In the genomic region with DNA sequence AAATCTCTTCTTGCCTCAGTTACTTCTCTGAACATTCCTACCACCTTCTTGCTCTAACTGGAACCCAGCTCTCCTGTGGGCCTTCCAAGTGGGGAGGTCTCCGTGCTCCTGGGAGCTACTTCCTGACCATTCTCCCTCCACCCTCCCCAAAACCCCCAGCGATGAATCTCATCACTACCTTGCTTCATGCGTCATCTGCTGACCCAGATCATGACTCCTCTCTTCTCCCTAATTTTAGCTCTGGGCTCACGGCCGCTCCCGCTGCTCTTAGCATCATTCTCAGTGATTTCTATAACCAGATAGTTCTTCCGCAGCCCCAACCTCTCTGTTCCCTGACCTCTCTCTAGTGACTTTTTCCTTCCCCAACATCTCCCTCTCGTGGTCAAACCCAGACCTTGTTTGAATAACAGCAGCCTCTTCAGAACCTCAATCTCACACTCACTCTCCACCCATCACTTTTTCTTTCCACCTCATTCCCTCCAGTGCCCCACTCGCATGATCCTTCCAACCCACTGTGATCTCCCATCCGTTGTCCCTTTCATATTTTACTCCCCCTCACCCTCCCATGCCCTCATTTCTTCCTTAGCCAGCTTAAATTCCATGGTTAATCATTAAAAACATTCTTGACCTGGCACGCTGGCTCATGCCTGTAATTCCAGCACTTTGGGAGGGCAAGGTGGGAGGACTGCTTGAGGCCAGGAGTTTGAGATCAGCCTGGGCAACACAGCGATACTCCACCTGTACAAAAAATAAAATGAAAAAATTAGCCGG, we compare ENCODE assay signal across 8 cellular contexts. TPM values are rescaled to one million over a fixed set of nuclear protein-coding genes. Genes with fewer than 3 reads are reported as not detected.
DNase-seq lines count a peak whose midpoint lies in the region; ATAC-seq and TF ChIP-seq lines count a peak whose summit lies in the region.

No MANE protein-coding gene starts in this region.

- H3K9ac ChIP-seq in DND-41 (ENCODE audit: low read depth, low read length) = no peak overlapping the region
- H3K9ac ChIP-seq in OCI-LY1 (ENCODE audit: low read length) = no peak overlapping the region
- H3K9ac ChIP-seq in smooth muscle cell (ENCODE audit: low read depth) = no peak overlapping the region
- no peak overlapping the region for H3K9ac ChIP-seq in GM23248

- H3K4me1 ChIP-seq in DND-41 (ENCODE audit: insufficient read depth, low read length) = no peaks in the 10 kb centered on the region
- H3K4me1 ChIP-seq in OCI-LY1 (ENCODE audit: insufficient read depth, low read length, severe bottlenecking) = no peaks in the 10 kb centered on the region
- no peaks in the 10 kb centered on the region for H3K4me1 ChIP-seq in smooth muscle cell (ENCODE audit: low read depth)
- peaks cover 11 to 13% (median 12%) of the 10 kb centered on the region in 4 donors for H3K4me1 ChIP-seq in esophagus muscularis mucosa
- H3K4me1 ChIP-seq in GM23248 (ENCODE audit: insufficient read depth) = no peaks in the 10 kb centered on the region

- DNase-seq in DND-41 = peak; percentile 41
- DNase-seq in HuH-7.5 (ENCODE audit: low spot score) = peak; percentile 74
- DNase-seq in erythroblast (lab: John Stamatoyannopoulos, UW) = peak; percentile 53 to 64
- no peak for DNase-seq in smooth muscle cell (lab: John Stamatoyannopoulos, UW; ENCODE audit: unreplicated experiment)
- no peak for DNase-seq in esophagus muscularis mucosa (ENCODE audit: extremely low spot score)
- no peak for DNase-seq in GM23248

- H3K79me2 ChIP-seq in DND-41 (ENCODE audit: insufficient read depth, low read length) (no peaks in the 10 kb centered on the region), OCI-LY1 (ENCODE audit: insufficient read depth, low read length) (no peaks in the 10 kb centered on the region), smooth muscle cell (ENCODE audit: low read depth) (no peaks in the 10 kb centered on the region), GM23248 (ENCODE audit: insufficient read depth) (no peaks in the 10 kb centered on the region)

- H4K20me1 ChIP-seq in DND-41 (ENCODE audit: insufficient read depth, low read length) (no peaks in the 10 kb centered on the region), OCI-LY1 (ENCODE audit: insufficient read depth, low read length) (no peaks in the 10 kb centered on the region), smooth muscle cell (ENCODE audit: low read depth) (no peaks in the 10 kb centered on the region), GM23248 (ENCODE audit: insufficient read depth) (no peaks in the 10 kb centered on the region)

- peak; percentile 60 for TF ChIP-seq CTCF in DND-41 (IDR thresholded peaks at IDR 0.05; ENCODE audit: borderline replicate concordance, extremely low read depth, low read length, poor library complexity, severe bottlenecking)
- peak; percentile 62 for TF ChIP-seq CTCF in OCI-LY1 (IDR thresholded peaks at IDR 0.05; ENCODE audit: low read length)
- TF ChIP-seq CTCF in smooth muscle cell (IDR thresholded peaks at IDR 0.05; ENCODE audit: borderline replicate concordance, insufficient read depth, poor library complexity, severe bottlenecking) = peak; percentile 31
- TF ChIP-seq CTCF in esophagus muscularis mucosa (IDR thresholded peaks at IDR 0.05) = no peak

- no peak overlapping the region for H2AFZ ChIP-seq in DND-41 (ENCODE audit: low read depth, low read length)
- H2AFZ ChIP-seq in OCI-LY1 (ENCODE audit: low read length) = no peak overlapping the region
- H2AFZ ChIP-seq in smooth muscle cell (ENCODE audit: low read depth) = no peak overlapping the region
- H2AFZ ChIP-seq in GM23248 = no peak overlapping the region

- H3K4me3 ChIP-seq in DND-41 (ENCODE audit: low read depth in 1 of 2, low read length in 2 of 2) (no peak overlapping the region), OCI-LY1 (ENCODE audit: low read depth, low read length, poor library complexity, severe bottlenecking) (no peak overlapping the region), smooth muscle cell (no peak overlapping the region), esophagus muscularis mucosa (no peak overlapping the region), GM23248 (no peak overlapping the region)

- in situ Hi-C loops in GM23248 (cut with MboI) = no loop called here

- no peak for TF ChIP-seq EP300 in esophagus muscularis mucosa (IDR thresholded peaks at IDR 0.05)

- WGBS in smooth muscle cell (ENCODE audit: low lambda C conversion rate) = 82% methylated on average over 13 of the region's 13 CpGs
- WGBS in esophagus muscularis mucosa = 85% methylated on average over 13 of the region's 13 CpGs
- WGBS in GM23248 (ENCODE audit: low coverage in 1 of 2, low lambda C conversion rate in 2 of 2, missing lambda C conversion rate in 2 of 2), 2 experiments = 95 to 96% methylated on average over 13 of the region's 13 CpGs

- H3K27ac ChIP-seq in DND-41 (ENCODE audit: low read length) (no peak overlapping the region), OCI-LY1 (ENCODE audit: low read depth, low read length, poor library complexity, severe bottlenecking) (no peak overlapping the region), smooth muscle cell (ENCODE audit: low read depth) (no peak overlapping the region), esophagus muscularis mucosa (replicated peaks in 1 of 4) (no peak overlapping the region), GM23248 (no peak overlapping the region)

- intact Hi-C loops in esophagus muscularis mucosa (cut with DNase I) = no loop called here

- H3K4me2 ChIP-seq in DND-41 (ENCODE audit: insufficient read depth, low read length) (no peak overlapping the region), OCI-LY1 (ENCODE audit: low read length) (no peak overlapping the region), smooth muscle cell (no peak overlapping the region), GM23248 (ENCODE audit: unreplicated experiment) (no peak overlapping the region)

- H3K9me3 ChIP-seq in DND-41 (ENCODE audit: insufficient read depth, low read length, severe bottlenecking) = no peaks in the 10 kb centered on the region
- no peaks in the 10 kb centered on the region for H3K9me3 ChIP-seq in OCI-LY1 (ENCODE audit: low read length)
- no peaks in the 10 kb centered on the region for H3K9me3 ChIP-seq in smooth muscle cell (replicated peaks; ENCODE audit: low read depth)
- H3K9me3 ChIP-seq in esophagus muscularis mucosa = no peaks in the 10 kb centered on the region
- no peaks in the 10 kb centered on the region for H3K9me3 ChIP-seq in GM23248 (ENCODE audit: low read depth)

- TF ChIP-seq POLR2A in erythroblast (IDR thresholded peaks at IDR 0.05; ENCODE audit: low read length) (no peak), esophagus muscularis mucosa (IDR thresholded peaks at IDR 0.05; ENCODE audit: low read depth) (no peak)

- H3K36me3 ChIP-seq in DND-41 (ENCODE audit: insufficient read depth, low read length) (no peaks in the 10 kb centered on the region), OCI-LY1 (ENCODE audit: insufficient read depth, low read length) (no peaks in the 10 kb centered on the region), smooth muscle cell (ENCODE audit: low read depth) (no peaks in the 10 kb centered on the region), esophagus muscularis mucosa (peaks cover 0 to 29% (median 6%) of the 10 kb centered on the region in 4 donors), GM23248 (ENCODE audit: low read depth) (no peaks in the 10 kb centered on the region)

- H3F3A ChIP-seq in OCI-LY1 (ENCODE audit: insufficient read depth, low read length) = no peaks in the 10 kb centered on the region
- no peaks in the 10 kb centered on the region for H3F3A ChIP-seq in smooth muscle cell (ENCODE audit: low read depth)
- H3F3A ChIP-seq in GM23248 (ENCODE audit: insufficient read depth) = no peaks in the 10 kb centered on the region

- H3K27me3 ChIP-seq in DND-41 (ENCODE audit: insufficient read depth, low read length, poor library complexity) (no peaks in the 10 kb centered on the region), OCI-LY1 (ENCODE audit: insufficient read depth, low read length) (0 out of 2 replicates have a peak, but pooled peaks cover 6% of the 10 kb centered on the region), smooth muscle cell (ENCODE audit: low read depth) (no peaks in the 10 kb centered on the region), esophagus muscularis mucosa (no peaks in the 10 kb centered on the region), GM23248 (replicated peaks; ENCODE audit: insufficient read depth) (no peaks in the 10 kb centered on the region)

- peak; percentile 67; the same call in 2 of the 3 replicates for ATAC-seq in DND-41 (ENCODE audit: insufficient read depth, low read depth)
- no peak for ATAC-seq in HG03097 (IDR thresholded peaks at IDR 0.05; ENCODE audit: low FRiP score, unreplicated experiment)

- no peaks in the 10 kb centered on the region for H3K9me2 ChIP-seq in OCI-LY1 (ENCODE audit: low read depth, low read length)
- no peaks in the 10 kb centered on the region for H3K9me2 ChIP-seq in GM23248 (ENCODE audit: insufficient read depth)

RNA-seq across cellular contexts. Expression of gene MRPS12, which starts 21.8 kb away (rescaled TPM):
- total RNA-seq in smooth muscle cell (15.5 and 25.7 TPM in 2 replicates), esophagus muscularis mucosa (10 to 100 TPM; 18.0 to 33.2 (median 27.3) TPM)
- polyA plus RNA-seq in smooth muscle cell (55.2 and 61.7 TPM in 2 replicates), GM23248 (2016; fragmentation: Nextera tagmentation; extraction: Ambion mirVana) (68.9 and 69.6 TPM in 2 replicates)
- 18.8 and 33.5 TPM in 2 replicates for total RNA-seq in GM23248 (2014; rRNA removed; shearing (Covaris generic))

RNA-seq across cellular contexts. Expression of gene SARS2, which starts 22.0 kb away (rescaled TPM):
- total RNA-seq in smooth muscle cell (12.3 and 13.0 TPM in 2 replicates), esophagus muscularis mucosa (10 to 100 TPM in 2 of 4 donors, 1 to 10 TPM in 2; 6.8 to 14.6 (median 9.1) TPM)
- polyA plus RNA-seq in smooth muscle cell (24.6 and 33.1 TPM in 2 replicates), GM23248 (2016; fragmentation: Nextera tagmentation; extraction: Ambion mirVana) (18.4 and 20.0 TPM in 2 replicates)
- total RNA-seq in GM23248 (2014; rRNA removed; shearing (Covaris generic)) = 18.0 and 33.2 TPM in 2 replicates

RNA-seq across cellular contexts. Expression of gene FBXO17, which starts 23.0 kb away (rescaled TPM):
- 8.2 and 11.5 TPM in 2 replicates for total RNA-seq in smooth muscle cell
- 17.9 and 21.7 TPM in 2 replicates for polyA plus RNA-seq in smooth muscle cell
- 10 to 100 TPM; 24.9 to 47.8 (median 34.8) TPM for total RNA-seq in esophagus muscularis mucosa
- 36.4 and 47.6 TPM in 2 replicates for total RNA-seq in GM23248 (2014; rRNA removed; shearing (Covaris generic))
- 30.3 and 30.9 TPM in 2 replicates for polyA plus RNA-seq in GM23248 (2016; fragmentation: Nextera tagmentation; extraction: Ambion mirVana)

RNA-seq across cellular contexts. Expression of gene CCER2, which starts 40.6 kb away (rescaled TPM):
- total RNA-seq in smooth muscle cell (not detected in 2 replicates), esophagus muscularis mucosa (under 1 TPM in 1 of 4 donors, not detected in 3; 0.50 TPM)
- polyA plus RNA-seq in smooth muscle cell (not detected in 2 replicates), GM23248 (2016; fragmentation: Nextera tagmentation; extraction: Ambion mirVana) (not detected in 2 replicates)
- total RNA-seq in GM23248 (2014; rRNA removed; shearing (Covaris generic)) = not detected in 2 replicates

RNA-seq across cellular contexts. Expression of gene NFKBIB, which starts 52.8 kb away (rescaled TPM):
- 10.6 and 10.9 TPM in 2 replicates for total RNA-seq in smooth muscle cell
- 19.2 and 25.3 TPM in 2 replicates for polyA plus RNA-seq in smooth muscle cell
- 10 to 100 TPM; 24.1 to 39.4 (median 35.8) TPM for total RNA-seq in esophagus muscularis mucosa
- 15.4 and 18.0 TPM in 2 replicates for total RNA-seq in GM23248 (2014; rRNA removed; shearing (Covaris generic))
- polyA plus RNA-seq in GM23248 (2016; fragmentation: Nextera tagmentation; extraction: Ambion mirVana) = 11.9 and 12.8 TPM in 2 replicates

Comparison
In these comparisons a context has a peak if more than half of its experiments do, and no peak if none do; other contexts are left out.
1. DNase-seq: peak in DND-41 (single experiment), HuH-7.5 (single experiment) and erythroblast (2 of 2); none in smooth muscle cell (single experiment), esophagus muscularis mucosa (single experiment) and GM23248 (single experiment).
2. CTCF ChIP-seq: peak in DND-41 (single experiment), OCI-LY1 (single experiment) and smooth muscle cell (single experiment); none in esophagus muscularis mucosa (0 of 3).